Comparison of ENCODE assay signal across 8 cellular contexts in the genomic region with DNA sequence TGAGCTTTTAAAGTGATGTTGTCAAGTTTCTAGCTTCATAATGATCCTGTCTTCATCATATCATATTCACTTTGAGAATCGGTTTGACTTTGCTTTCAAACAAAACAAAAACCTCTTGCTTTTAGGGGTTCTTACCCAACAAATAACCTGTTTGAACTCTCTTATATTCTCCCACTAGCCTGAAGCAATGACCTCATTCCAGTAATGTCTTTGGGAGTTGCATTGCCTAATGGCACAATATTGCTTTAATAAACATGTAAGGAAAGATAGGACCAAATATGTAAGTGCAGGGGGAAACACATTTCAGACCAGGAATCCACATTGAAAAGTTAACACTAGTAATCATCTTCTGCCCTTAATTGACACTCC. TPM values are rescaled to one million over a fixed set of nuclear protein-coding genes. Genes with fewer than 3 reads are reported as not detected.
DNase-seq lines count a peak whose midpoint lies in the region; ATAC-seq and TF ChIP-seq lines count a peak whose summit lies in the region.

No MANE protein-coding gene starts in this region.

- no peak overlapping the region for H3K27ac ChIP-seq in SK-N-MC
- H3K27ac ChIP-seq in esophagus squamous epithelium, result peak overlapping the region; percentile 93 to 99 (median 98)

- H3K36me3 ChIP-seq in SK-N-MC (ENCODE audit: insufficient read depth, low read length) (no peaks in the 10 kb centered on the region), esophagus squamous epithelium (no peaks in the 10 kb centered on the region)

- ATAC-seq in GM18517 (IDR thresholded peaks at IDR 0.05; ENCODE audit: unreplicated experiment), result no peak

- H3K4me3 ChIP-seq in GM12865 (ENCODE audit: low read depth, low read length) (peak overlapping the region; percentile 78), SK-N-MC (peak overlapping the region; percentile 77), esophagus squamous epithelium (peak overlapping the region; percentile 49 to 84 (median 80)), retinal pigment epithelial cell (ENCODE audit: low read length) (peak overlapping the region; percentile 87)

- H3K4me1 ChIP-seq in esophagus squamous epithelium, result peaks cover 4 to 51% (median 10%) of the 10 kb centered on the region in 3 donors

- H3K9me3 ChIP-seq in SK-N-MC (ENCODE audit: low read depth, low read length), result no peaks in the 10 kb centered on the region
- H3K9me3 ChIP-seq in esophagus squamous epithelium, result no peaks in the 10 kb centered on the region

- DNase-seq in GM12865 (ENCODE audit: low read depth) (no peak), SK-N-MC (ENCODE audit: low read depth, low spot score) (no peak), esophagus squamous epithelium (lab: John Stamatoyannopoulos, UW) (no peak), retinal pigment epithelial cell (ENCODE audit: low read depth) (no peak), NCI-H146 treated with DMSO at 0.1 percent for 48 hours (lab: John Stamatoyannopoulos, UW; ENCODE audit: unreplicated experiment) (no peak), NCI-H2171 (lab: John Stamatoyannopoulos, UW) (no peak)
- no peak for DNase-seq in stimulated activated CD4-positive, alpha-beta T cell treated with anti-CD3 and anti-CD28 coated beads, Interleukin-4, amount 100 ng/mL, for 1 hour

- H3K27me3 ChIP-seq in esophagus squamous epithelium, result no peaks in the 10 kb centered on the region

- TF ChIP-seq CTCF in GM12865 (IDR thresholded peaks at IDR 0.05; ENCODE audit: insufficient read depth, low read depth, low read length, missing control alignments), result no peak
- no peak for TF ChIP-seq CTCF in esophagus squamous epithelium (IDR thresholded peaks at IDR 0.05)
- TF ChIP-seq CTCF in retinal pigment epithelial cell (conservative IDR thresholded peaks at IDR 0.05; ENCODE audit: low read depth, low read length), result no peak

- H3K9ac ChIP-seq in SK-N-MC (ENCODE audit: insufficient read length), result no peak overlapping the region

- no peak for TF ChIP-seq POLR2A in esophagus squamous epithelium (IDR thresholded peaks at IDR 0.05)

- intact Hi-C loops in esophagus squamous epithelium (cut with DNase I), result no loop called here

- WGBS in esophagus squamous epithelium, 2 donors, result 7 to 33% methylated on average over 1 of the region's 1 CpG

RNA-seq across cellular contexts. Expression of gene WBP11, which starts 27.6 kb away (rescaled TPM):
- 10 to 100 TPM; 16.0 to 21.4 (median 18.2) TPM for total RNA-seq in esophagus squamous epithelium

RNA-seq across cellular contexts. Expression of gene C12orf60, which starts 27.8 kb away (rescaled TPM):
- total RNA-seq in esophagus squamous epithelium, result 1 to 10 TPM in 1 of 4 donors, under 1 TPM in 3; 0.15 to 2.6 (median 0.65) TPM

RNA-seq across cellular contexts. Expression of gene SMCO3, which starts 38.3 kb away (rescaled TPM):
- total RNA-seq in esophagus squamous epithelium, result under 1 TPM in 1 of 4 donors, not detected in 3; 0.50 TPM
